9 cellular contexts compared by ENCODE assay signal in genomic region chr7:3259711-3260424, GRCh38. TPM values are rescaled to one million over a fixed set of nuclear protein-coding genes. Genes with fewer than 3 reads are reported as not detected.
DNase-seq lines count a peak whose midpoint lies in the region; ATAC-seq, FAIRE-seq and TF ChIP-seq lines count a peak whose summit lies in the region.
"Had no signal": no experiment of that assay in that cellular context is flagged by ENCODE, and none has a peak within 500 bp of the region (broad histone marks: within the 10 kb centered on the region; RNA-seq: fewer than 3 reads in every experiment).

No MANE protein-coding gene starts in this region.

- no peak overlapping the region for H3K27ac Mint-ChIP-seq in natural killer cell treated with Interleukin-12 subunit alpha and Interleukin-12 subunit beta and Interleukin-15 and Interleukin-18, amount 100 ng/mL, for 72 hours
- H3K27ac Mint-ChIP-seq: activated B cell treated with CpG ODN at 0.5 μM for 24 hours had no signal

- TF ChIP-seq RAD21 in A549 (conservative IDR thresholded peaks at IDR 0.05 in 1 of 2, IDR thresholded peaks at IDR 0.05 in 1 of 2) (no peak), IMR-90 (IDR thresholded peaks at IDR 0.05; ENCODE audit: low read length) (no peak)

- H3K18ac ChIP-seq in IMR-90 (ENCODE audit: low read depth, low read length) = no peak overlapping the region; the same call in 1 of the 2 replicates

- H3K4me1 Mint-ChIP-seq in natural killer cell treated with Interleukin-12 subunit alpha and Interleukin-12 subunit beta and Interleukin-15 and Interleukin-18, amount 100 ng/mL, for 72 hours (ENCODE audit: low read depth in 2 of 2) = no peaks in the 10 kb centered on the region
- H3K4me1 Mint-ChIP-seq: activated B cell treated with CpG ODN at 0.5 μM for 24 hours had no signal

- H3K27me3 ChIP-seq in IMR-90 (ENCODE audit: control insufficient read depth, insufficient read depth, low read length) (peaks cover 4% of the 10 kb centered on the region; the same call in 1 of the 2 replicates), dorsolateral prefrontal cortex (peaks cover 0 to 11% (median 0%) of the 10 kb centered on the region in 45 donors)

- H2BK15ac ChIP-seq in IMR-90 (ENCODE audit: low read depth, low read length) = no peak overlapping the region

- peaks cover 36 to 49% of the 10 kb centered on the region in 2 donors for H3K27me3 Mint-ChIP-seq in natural killer cell treated with Interleukin-12 subunit alpha and Interleukin-12 subunit beta and Interleukin-15 and Interleukin-18, amount 100 ng/mL, for 72 hours

- H3K36me3 ChIP-seq in IMR-90 (ENCODE audit: control insufficient read depth, insufficient read depth, low read length) = no peaks in the 10 kb centered on the region

- CTCF ChIA-PET in A549 (lab: Yijun Ruan, JAX) (interaction anchor here (0.9 to 1.4 kb wide), 2 partner anchors 18 to 43 kb away, joined by 3 to 4 read pairs; no protein-coding TSS in a partner anchor), IMR-90 (lab: Yijun Ruan, JAX) (interaction anchor here (0.6 to 0.7 kb wide), 2 partner anchors 616 to 631 kb away, joined by 4 to 5 read pairs; no protein-coding TSS in a partner anchor)

- ATAC-seq in A549 (no peak), IMR-90 (ENCODE audit: low read depth) (peak; percentile 53), GM21529 (IDR thresholded peaks at IDR 0.05; ENCODE audit: unreplicated experiment) (no peak), HG03280 (IDR thresholded peaks at IDR 0.05; ENCODE audit: unreplicated experiment) (no peak)
- no peak for ATAC-seq in natural killer cell treated with Interleukin-12 subunit alpha and Interleukin-12 subunit beta and Interleukin-15 and Interleukin-18, amount 100 ng/mL, for 72 hours

- H2AK9ac ChIP-seq in IMR-90 (replicated peaks; ENCODE audit: low read depth, low read length, poor library complexity) = no peak overlapping the region

- intact Hi-C loops in IMR-90 (cut with micrococcal nuclease) = no loop called here
- intact Hi-C loops in dorsolateral prefrontal cortex (cut with DNase I) = no loop called here

- no peaks in the 10 kb centered on the region for H4K20me1 ChIP-seq in IMR-90 (ENCODE audit: insufficient read depth, low read length)

- H4K8ac ChIP-seq in IMR-90 (ENCODE audit: low read depth in 2 of 2, low read length in 2 of 2) = no peak overlapping the region

- peak overlapping the region; percentile 80 for H3K9ac ChIP-seq in IMR-90 (ENCODE audit: low read depth, low read length)

- H3K4me3 Mint-ChIP-seq in natural killer cell treated with Interleukin-12 subunit alpha and Interleukin-12 subunit beta and Interleukin-15 and Interleukin-18, amount 100 ng/mL, for 72 hours = peak overlapping the region; percentile 52
- H3K4me3 Mint-ChIP-seq: activated B cell treated with CpG ODN at 0.5 μM for 24 hours had no signal

- dilution Hi-C loops in IMR-90 (cut with HindIII; ENCODE audit: low sequenced_read_pairs, unreplicated experiment) = no loop called here

- no peak overlapping the region for H2BK20ac ChIP-seq in IMR-90 (ENCODE audit: low read depth, low read length)

- no peak overlapping the region for H3K27ac ChIP-seq in A549
- peak overlapping the region; percentile 66; the same call in 1 of the 2 replicates for H3K27ac ChIP-seq in IMR-90 (ENCODE audit: insufficient read depth, low read length)
- no peak overlapping the region for H3K27ac ChIP-seq in dorsolateral prefrontal cortex

- POLR2A ChIA-PET in A549 (lab: Yijun Ruan, JAX) (no interaction called here), IMR-90 (lab: Charles Lee; ENCODE audit: unreplicated experiment) (no interaction called here)

- H3K4me1 ChIP-seq in A549 = no peaks in the 10 kb centered on the region
- H3K4me1 ChIP-seq in IMR-90 (ENCODE audit: control insufficient read depth, insufficient read depth, low read length) = peaks cover 3% of the 10 kb centered on the region; the same call in 1 of the 2 replicates

- no peaks in the 10 kb centered on the region for H3K79me1 ChIP-seq in IMR-90 (ENCODE audit: low read depth in 1 of 2, low read length in 2 of 2)

- H4K91ac ChIP-seq in IMR-90 (ENCODE audit: insufficient read depth, low read depth, low read length) = no peak overlapping the region

- H4K5ac ChIP-seq in IMR-90 (ENCODE audit: low read depth, low read length) = no peak overlapping the region; the same call in 1 of the 2 replicates

- no peak for DNase-seq in A549 (ENCODE audit: low read depth in 1 of 2, low spot score in 1 of 2)
- DNase-seq in IMR-90 = peak; percentile 78
- no peak for DNase-seq in dorsolateral prefrontal cortex
- no peak for DNase-seq in natural killer cell treated with Interleukin-12 subunit alpha and Interleukin-12 subunit beta and Interleukin-15 and Interleukin-18, amount 100 ng/mL, for 72 hours (ENCODE audit: low spot score)
- DNase-seq in COLO668 (lab: John Stamatoyannopoulos, UW; ENCODE audit: unreplicated experiment) = no peak
- DNase-seq in stimulated activated CD4-positive, alpha-beta T cell treated with anti-CD3 and anti-CD28 coated beads, Interleukin-15, amount 100 ng/mL, for 24 hours = no peak
- DNase-seq: activated B cell treated with CpG ODN at 0.5 μM for 24 hours had no signal

- H3K4me3 ChIP-seq in A549 (no peak overlapping the region), IMR-90 (ENCODE audit: insufficient read depth, low read depth, low read length) (peak overlapping the region; percentile 46), dorsolateral prefrontal cortex (peak overlapping the region in 58 of 59 donors; percentile 8 to 75 (median 49))

- no peak for TF ChIP-seq EP300 in A549 (IDR thresholded peaks at IDR 0.05)

- H2BK5ac ChIP-seq in IMR-90 (ENCODE audit: low read depth, low read length, poor library complexity, severe bottlenecking) = no peak overlapping the region

- no peak overlapping the region for H2AK5ac ChIP-seq in IMR-90 (ENCODE audit: low read depth, low read length)

- H3K23ac ChIP-seq in IMR-90 (ENCODE audit: low read depth, low read length) = no peak overlapping the region

- H3K14ac ChIP-seq in IMR-90 (replicated peaks; ENCODE audit: low read depth, low read length) = no peak overlapping the region

- H3K9me3 Mint-ChIP-seq in natural killer cell treated with Interleukin-12 subunit alpha and Interleukin-12 subunit beta and Interleukin-15 and Interleukin-18, amount 100 ng/mL, for 72 hours = no peaks in the 10 kb centered on the region
- H3K9me3 Mint-ChIP-seq: activated B cell treated with CpG ODN at 0.5 μM for 24 hours had no signal

- BruUV-seq in IMR-90 (replicated peaks; lab: Mats Ljungman, UMichigan) = no TSS peak

- no peak overlapping the region for H2BK120ac ChIP-seq in IMR-90 (ENCODE audit: low read depth, low read length)

- H3K9me3 ChIP-seq in A549 (no peaks in the 10 kb centered on the region), IMR-90 (ENCODE audit: control insufficient read depth, insufficient read depth, low read length) (peaks cover 3% of the 10 kb centered on the region; the same call in 1 of the 2 replicates)

- no peaks in the 10 kb centered on the region for H3K9me1 ChIP-seq in IMR-90 (ENCODE audit: insufficient read depth, low read length)

- TF ChIP-seq CTCF in A549 (IDR thresholded peaks at IDR 0.05) (no peak), IMR-90 (conservative IDR thresholded peaks at IDR 0.05; ENCODE audit: low read depth, low read length) (no peak), dorsolateral prefrontal cortex (IDR thresholded peaks at IDR 0.05 in 54 of 56, conservative IDR thresholded peaks at IDR 0.05 in 2 of 56; ENCODE audit: low read depth in 1 of 56, partially characterized antibody in 56 of 56) (no peak)

- in situ Hi-C loops in IMR-90 (cut with MboI; ENCODE audit: low sequenced_read_pairs) = no loop called here

- H2AFZ ChIP-seq in IMR-90 (replicated peaks; ENCODE audit: low read length, poor library complexity) = no peak overlapping the region

- WGBS in A549 (ENCODE audit: missing lambda C conversion rate) = 57% methylated on average over 17 of the region's 17 CpGs
- WGBS in IMR-90 (ENCODE audit: extremely low coverage in 2 of 2, insufficient read length in 1 of 2), 2 experiments = 75% methylated on average over 2 of the region's 17 CpGs; no CpG with 5 or more reads in 1 of the 2 experiments

- H3K36me3 Mint-ChIP-seq in natural killer cell treated with Interleukin-12 subunit alpha and Interleukin-12 subunit beta and Interleukin-15 and Interleukin-18, amount 100 ng/mL, for 72 hours = no peaks in the 10 kb centered on the region

- H3K56ac ChIP-seq in IMR-90 (ENCODE audit: extremely low read depth, insufficient read depth, low read length) = no peak overlapping the region

- H3K4me2 ChIP-seq in A549 = peak overlapping the region; percentile 22
- peak overlapping the region; percentile 51; the same call in 1 of the 2 replicates for H3K4me2 ChIP-seq in IMR-90 (ENCODE audit: low read depth, low read length)

- no peak for FAIRE-seq in A549 (lab: Jason Lieb, UNC)

- no peak overlapping the region for H3K4ac ChIP-seq in IMR-90 (ENCODE audit: low read depth, low read length)

- TF ChIP-seq POLR2A in A549 (IDR thresholded peaks at IDR 0.05; ENCODE audit: low read length) (no peak), IMR-90 (IDR thresholded peaks at IDR 0.05; ENCODE audit: low read depth, low read length) (no peak)

TF ChIP-seq in A549, 52 proteins besides CTCF, POLR2A, EP300 and RAD21 (continues in another document):
- no peak for TF ChIP-seq HEYL (CRISPR knock-in tag; IDR thresholded peaks at IDR 0.05)
- TF ChIP-seq GATA3 (IDR thresholded peaks at IDR 0.05; ENCODE audit: borderline replicate concordance) = no peak
- TF ChIP-seq RNF2 (IDR thresholded peaks at IDR 0.05; ENCODE audit: borderline replicate concordance, low read depth) = no peak
- TF ChIP-seq POLR2AphosphoS2 (conservative IDR thresholded peaks at IDR 0.05; ENCODE audit: low read length) = no peak
- TF ChIP-seq JUNB (IDR thresholded peaks at IDR 0.05) = no peak

TF ChIP-seq in IMR-90, 13 proteins besides CTCF, POLR2A, EP300 and RAD21:
- TF ChIP-seq CEBPB (IDR thresholded peaks at IDR 0.05; ENCODE audit: low read depth, low read length) (no peak), SMC3 (IDR thresholded peaks at IDR 0.05; ENCODE audit: low read depth, low read length) (no peak), MAZ (IDR thresholded peaks at IDR 0.05; ENCODE audit: borderline replicate concordance, low read depth, low read length) (no peak), CHD1 (IDR thresholded peaks at IDR 0.05; ENCODE audit: low read depth, low read length) (no peak)

RNA-seq across cellular contexts. Expression of gene SDK1, which starts 41.2 kb away (rescaled TPM):
- 0.12 and 0.20 TPM in 2 replicates for polyA plus RNA-seq in A549 (2011; rRNA removed)
- polyA plus RNA-seq in A549 (2012; cell fraction: cytosol; rRNA removed) = 0.05 and 0.09 TPM in 2 replicates
- polyA plus RNA-seq in A549 (2012; cell fraction: nucleus; rRNA removed) = 0.13 and 0.18 TPM in 2 replicates
- 0.28 to 0.65 TPM (median 0.29 TPM) in 3 replicates for polyA plus RNA-seq in A549 (2017; fragmentation: RNase III; extraction: RNeasy Plus Mini Kit Qiagen cat#74134 plus additional on column Dnase treatment)
- 0.25 and 0.49 TPM in 2 replicates for polyA minus RNA-seq in A549 (2011; rRNA and poly(A)+ RNA removed)
- 1.1 and 1.6 TPM in 2 replicates for total RNA-seq in IMR-90 (2012; rRNA removed)
- 1.3 and 1.5 TPM in 2 replicates for polyA plus RNA-seq in IMR-90 (2012; rRNA removed)
- polyA plus RNA-seq in IMR-90 (2012; cell fraction: cytosol; rRNA removed) = 1.0 and 1.4 TPM in 2 replicates
- 3.7 and 4.4 TPM in 2 replicates for polyA plus RNA-seq in IMR-90 (2012; cell fraction: nucleus; rRNA removed; ENCODE audit: low replicate concordance)
- total RNA-seq in dorsolateral prefrontal cortex = 10 to 100 TPM in 37 of 120 experiments, 1 to 10 TPM in 83; 2.4 to 16.4 (median 8.6) TPM
- total RNA-seq in natural killer cell treated with Interleukin-12 subunit alpha and Interleukin-12 subunit beta and Interleukin-15 and Interleukin-18, amount 100 ng/mL, for 72 hours = under 1 TPM; 0.20 to 0.40 TPM
